ENCODE assay signal across 8 cellular contexts in the genomic region with DNA sequence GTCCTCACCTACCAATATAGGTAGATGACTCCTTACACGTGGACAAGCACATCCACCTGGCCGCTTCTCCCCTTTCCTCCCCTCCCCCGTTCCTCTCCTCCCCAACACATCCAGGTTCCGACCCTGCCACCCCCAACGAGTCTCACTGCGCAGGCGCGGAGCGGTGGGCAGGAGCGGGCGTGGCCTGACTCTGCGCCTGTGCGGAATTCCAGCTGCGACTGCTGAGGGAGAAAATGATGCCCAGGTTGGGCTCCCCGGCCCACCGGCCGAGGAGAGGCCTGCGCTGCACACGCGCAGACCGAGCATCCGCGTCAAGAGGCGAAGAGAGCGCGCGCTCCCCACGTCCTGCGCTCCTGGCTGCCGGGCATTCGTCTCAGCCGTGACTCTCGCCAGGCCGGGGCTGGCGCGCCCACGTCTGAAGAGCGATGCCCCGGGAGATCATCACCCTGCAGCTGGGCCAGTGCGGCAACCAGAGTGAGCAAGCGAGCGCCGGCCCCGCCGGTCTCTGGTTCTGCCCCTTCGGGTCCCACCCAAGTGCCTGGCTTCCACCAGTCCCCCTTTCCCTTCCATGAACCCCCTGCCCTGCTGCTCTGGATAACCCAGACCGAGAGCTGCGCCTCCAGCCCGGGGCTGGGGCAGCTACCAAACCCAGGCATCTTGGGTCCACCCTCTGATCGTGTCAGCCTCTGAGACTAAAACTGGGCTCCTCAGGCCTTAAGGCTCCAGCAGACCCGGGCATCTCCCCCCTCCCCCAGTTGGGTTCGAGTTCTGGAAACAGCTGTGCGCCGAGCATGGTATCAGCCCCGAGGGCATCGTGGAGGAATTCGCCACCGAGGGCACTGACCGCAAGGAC. TPM values are rescaled to one million over a fixed set of nuclear protein-coding genes. Genes with fewer than 3 reads are reported as not detected.
A peak's percentile ranks its signal among the peaks of the same experiment; 100 is the strongest.
DNase-seq lines count a peak whose midpoint lies in the region; ATAC-seq and TF ChIP-seq lines count a peak whose summit lies in the region.

Gene TUBG2 (plus strand): TSS at position 206 of the 853 bp plus-strand sequence. CDS start 220 bp downstream, at position 426.

- H3K9me3 ChIP-seq in heart right ventricle (no peaks in the 10 kb centered on the region), upper lobe of right lung (no peaks in the 10 kb centered on the region)

- H3K27me3 ChIP-seq in heart right ventricle (peaks cover 0 to under 1% (median 0%) of the 10 kb centered on the region in 7 donors), upper lobe of right lung (no peaks in the 10 kb centered on the region)

- intact Hi-C loops in heart right ventricle (cut with DNase I) (loop anchor here in 4 of 10 donors (5.0 kb wide), 2 partner anchors 42 to 52 kb away; partner anchors contain the start of genes RETREG3 (in 2 of the 4) and TUBG1 (in 2 of the 4)), posterior cingulate gyrus (cut with DNase I) (no loop called here), upper lobe of right lung (cut with DNase I) (no loop called here)

- H3K4me3 ChIP-seq in heart right ventricle (peak within 1 kb of the TSS; percentile 23 to 88 (median 74)), upper lobe of right lung (peak within 1 kb of the TSS; percentile 90)

- TF ChIP-seq CTCF in heart right ventricle (IDR thresholded peaks at IDR 0.05) = no peak
- TF ChIP-seq CTCF in upper lobe of right lung (IDR thresholded peaks at IDR 0.05) = no peak

- peak; percentile 82 for TF ChIP-seq POLR2A in GM18951 (IDR thresholded peaks at IDR 0.05; ENCODE audit: extremely low read depth, insufficient read depth, insufficient read length)

- DNase-seq in ACHN (peak; percentile 93), NCI-H128 (lab: John Stamatoyannopoulos, UW; ENCODE audit: unreplicated experiment) (peak; percentile 85), T follicular helper cell (ENCODE audit: low read depth) (peak; percentile 56), amniotic stem cell (lab: John Stamatoyannopoulos, UW) (peak; percentile 72), heart right ventricle (peak; percentile 87 to 92), posterior cingulate gyrus (peak; percentile 83 to 98 (median 90)), upper lobe of right lung (peak; percentile 94)

- H3K4me1 ChIP-seq in heart right ventricle (peaks cover 0 to 26% (median 13%) of the 10 kb centered on the region in 9 donors), upper lobe of right lung (peaks cover 10% of the 10 kb centered on the region)

- WGBS in heart right ventricle, 2 donors = 2 to 3% methylated on average over 57 to 59 of the region's 59 CpGs

- H3K36me3 ChIP-seq in heart right ventricle = peaks cover 0 to 30% (median 0%) of the 10 kb centered on the region in 9 donors
- H3K36me3 ChIP-seq in upper lobe of right lung = peaks cover 13% of the 10 kb centered on the region

- ATAC-seq in heart right ventricle = peak; percentile 94 to 97 (median 94)
- peak; percentile 96 for ATAC-seq in upper lobe of right lung

- in situ Hi-C loops in ACHN (cut with HindIII; ENCODE audit: low pct_ligation_motif_present, low pct_unique_long_range_greater_than_20kb, low sequenced_read_pairs) (no loop called here), GM18951 (cut with MboI; ENCODE audit: low sequenced_read_pairs, unreplicated experiment) (no loop called here)

- peak within 1 kb of the TSS in 9 of 10 donors; percentile 44 to 90 (median 80) for H3K27ac ChIP-seq in heart right ventricle
- peak within 1 kb of the TSS; percentile 79 for H3K27ac ChIP-seq in upper lobe of right lung

RNA-seq across cellular contexts. Expression of gene TUBG2, which starts in this region (rescaled TPM):
- total RNA-seq in heart right ventricle = 10 to 100 TPM; 10.6 to 20.4 (median 14.7) TPM
- 10 to 100 TPM in 1 of 2 donors, 1 to 10 TPM in 1; 9.8 to 21.3 TPM for polyA plus RNA-seq in heart right ventricle
- 19.8 TPM for total RNA-seq in upper lobe of right lung

Comparison
In these comparisons a context has a peak if more than half of its experiments do, and no peak if none do; other contexts are left out.
1. Peak in every context shown above with its lines: DNase-seq, ATAC-seq, H3K4me3 ChIP-seq and H3K27ac ChIP-seq.